7 cellular contexts compared by ENCODE assay signal in the genomic region with DNA sequence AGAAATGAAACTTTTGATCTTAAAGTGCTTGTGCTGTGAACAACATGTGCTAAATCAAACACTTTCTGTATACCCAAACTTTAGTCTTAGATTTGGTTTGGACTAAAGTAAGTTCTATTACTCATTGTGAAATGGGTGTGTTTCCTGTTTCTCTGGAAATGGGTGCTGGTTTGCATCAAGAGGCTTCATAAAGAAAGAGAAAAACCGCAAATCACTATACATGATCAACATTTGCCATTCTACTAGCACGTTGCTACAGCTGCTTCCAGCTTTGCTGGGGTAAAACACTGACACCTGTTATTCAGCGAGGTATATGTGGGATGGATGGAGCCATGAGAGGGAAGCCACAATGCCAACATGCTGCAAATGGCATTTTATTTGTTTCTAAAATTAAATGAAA.
DNase-seq lines count a peak whose midpoint lies in the region; ATAC-seq and TF ChIP-seq lines count a peak whose summit lies in the region.

No MANE protein-coding gene starts in this region.

- CTCF ChIA-PET in MCF 10A (lab: Yijun Ruan, JAX), result no interaction called here

- no peaks in the 10 kb centered on the region for H3K27me3 Mint-ChIP-seq in MCF 10A (ENCODE audit: insufficient read depth, unreplicated experiment)

- TF ChIP-seq CTCF in MCF 10A (IDR thresholded peaks at IDR 0.05; ENCODE audit: unreplicated experiment), result no peak

- ATAC-seq in HG02852 (IDR thresholded peaks at IDR 0.05; ENCODE audit: unreplicated experiment), result peak; percentile 96

- BruUV-seq in MCF 10A (replicated peaks; lab: Mats Ljungman, UMichigan), result no TSS peak

- H3K4me3 Mint-ChIP-seq in MCF 10A (ENCODE audit: unreplicated experiment), result no peak overlapping the region

- POLR2A ChIA-PET in MCF 10A (lab: Yijun Ruan, JAX), result no interaction called here

- DNase-seq in GM19238 (ENCODE audit: insufficient read length, low spot score), result peak; percentile 5
- peak in 3 of 5 experiments; percentile 0 to 98 (median 9) for DNase-seq in T-helper 2 cell
- DNase-seq in stimulated activated CD4-positive, alpha-beta T cell treated with anti-CD3 and anti-CD28 coated beads, Interleukin-2, amount 100 ng/mL, for 4 hours (ENCODE audit: low read depth), result peak; percentile 33
- DNase-seq in MCF 10A (ENCODE audit: unreplicated experiment), result no peak
- no peak for DNase-seq in NCI-H146 (lab: John Stamatoyannopoulos, UW)
- no peak for DNase-seq in NCI-H2227 (lab: John Stamatoyannopoulos, UW; ENCODE audit: unreplicated experiment)

- H3K4me1 Mint-ChIP-seq in MCF 10A (ENCODE audit: insufficient read depth, unreplicated experiment), result peaks cover 6% of the 10 kb centered on the region

- intact Hi-C loops in MCF 10A (cut with micrococcal nuclease), result no loop called here

- H3K9me3 Mint-ChIP-seq in MCF 10A (ENCODE audit: unreplicated experiment), result no peaks in the 10 kb centered on the region

- no peaks in the 10 kb centered on the region for H3K36me3 Mint-ChIP-seq in MCF 10A (ENCODE audit: insufficient read depth, unreplicated experiment)

- H3K27ac Mint-ChIP-seq in MCF 10A (ENCODE audit: low read depth, unreplicated experiment), result no peak overlapping the region

Comparison
In these comparisons a context has a peak if more than half of its experiments do, and no peak if none do; other contexts are left out.
1. DNase-seq: peak in GM19238 (single experiment), T-helper 2 cell (3 of 5) and stimulated activated CD4-positive, alpha-beta T cell treated with anti-CD3 and anti-CD28 coated beads, Interleukin-2, amount 100 ng/mL, for 4 hours (single experiment); none in MCF 10A (single experiment), NCI-H146 (single experiment) and NCI-H2227 (single experiment).